1 cellular context compared by ENCODE assay signal in the genomic region with DNA sequence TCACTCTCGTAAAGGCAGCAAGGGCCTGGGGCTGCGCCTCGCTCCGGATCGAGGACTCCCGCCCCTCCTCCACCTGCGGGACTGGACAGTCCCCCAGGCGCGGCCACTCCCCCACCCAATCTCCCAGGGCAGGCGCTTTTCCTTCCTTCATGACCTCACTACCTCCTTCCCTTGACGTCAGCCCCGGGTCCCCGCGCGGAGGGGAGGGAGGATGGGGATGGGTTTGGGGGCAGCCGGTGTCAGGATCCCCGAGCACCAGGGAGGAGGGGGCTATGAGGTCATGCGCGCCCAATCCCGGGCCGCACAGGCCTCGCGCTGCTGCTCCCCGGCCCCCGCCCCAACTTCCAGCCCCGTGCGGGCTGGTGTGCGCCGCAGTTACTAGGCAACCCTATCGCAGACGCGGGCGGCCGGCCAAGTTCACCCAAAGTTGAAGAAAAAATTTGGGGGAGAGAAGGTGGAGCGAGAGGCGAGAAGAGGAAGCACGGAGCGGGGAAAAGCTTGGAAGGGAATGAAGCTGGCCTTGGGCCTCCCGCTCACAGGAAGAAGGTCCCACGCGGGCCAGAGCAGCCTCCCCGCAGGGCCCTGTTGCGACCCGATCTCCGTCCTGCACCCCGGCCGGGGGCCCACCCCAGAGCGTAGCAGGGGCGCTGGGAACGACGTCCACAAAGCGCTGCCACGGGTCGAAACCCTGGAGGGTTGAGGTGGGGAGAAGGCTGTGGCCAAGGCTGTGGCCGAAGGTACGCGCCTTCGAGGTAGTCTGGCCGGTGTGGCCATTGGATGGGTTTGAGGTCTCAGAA.
TF ChIP-seq lines count a peak whose summit lies in the region.

No MANE protein-coding gene starts in this region.

TF ChIP-seq in K562, 482 proteins besides CTCF, POLR2A, EP300 and RAD21 (continued from another document and continues in another):
- 0 out of 2 replicates have a peak, but pooled peaks have one; percentile 47 for TF ChIP-seq ZBTB33 (CRISPR knock-in tag; IDR thresholded peaks at IDR 0.05)
- no peak for TF ChIP-seq SP2 (IDR thresholded peaks at IDR 0.05; ENCODE audit: extremely low read depth, low read depth, low read length, poor library complexity, severe bottlenecking)
- TF ChIP-seq SREBF2 (CRISPR knock-in tag; IDR thresholded peaks at IDR 0.05): no peak
- TF ChIP-seq FOXK1 (CRISPR knock-in tag; IDR thresholded peaks at IDR 0.05; ENCODE audit: borderline replicate concordance): no peak
- no peak for TF ChIP-seq FOXP1 (CRISPR knock-in tag; IDR thresholded peaks at IDR 0.05)
- TF ChIP-seq NRF1 (conservative IDR thresholded peaks at IDR 0.05 in 1 of 2, IDR thresholded peaks at IDR 0.05 in 1 of 2): peak; percentile 76 to 80
- peak; percentile 72 for TF ChIP-seq FOXJ2 (tag; IDR thresholded peaks at IDR 0.05)
- TF ChIP-seq XRCC3 (IDR thresholded peaks at IDR 0.05): no peak
- TF ChIP-seq RBM15 (IDR thresholded peaks at IDR 0.05; ENCODE audit: insufficient read depth, low read length): no peak
- TF ChIP-seq ZNF41 (CRISPR knock-in tag; conservative IDR thresholded peaks at IDR 0.05): no peak
- no peak for TF ChIP-seq MBD1 (CRISPR knock-in tag; IDR thresholded peaks at IDR 0.05)
- peak; percentile 56; the same call in 1 of the 2 replicates for TF ChIP-seq L3MBTL2 (IDR thresholded peaks at IDR 0.05)
- TF ChIP-seq MLX (CRISPR knock-in tag; conservative IDR thresholded peaks at IDR 0.05): no peak
- TF ChIP-seq, protein P1, sequence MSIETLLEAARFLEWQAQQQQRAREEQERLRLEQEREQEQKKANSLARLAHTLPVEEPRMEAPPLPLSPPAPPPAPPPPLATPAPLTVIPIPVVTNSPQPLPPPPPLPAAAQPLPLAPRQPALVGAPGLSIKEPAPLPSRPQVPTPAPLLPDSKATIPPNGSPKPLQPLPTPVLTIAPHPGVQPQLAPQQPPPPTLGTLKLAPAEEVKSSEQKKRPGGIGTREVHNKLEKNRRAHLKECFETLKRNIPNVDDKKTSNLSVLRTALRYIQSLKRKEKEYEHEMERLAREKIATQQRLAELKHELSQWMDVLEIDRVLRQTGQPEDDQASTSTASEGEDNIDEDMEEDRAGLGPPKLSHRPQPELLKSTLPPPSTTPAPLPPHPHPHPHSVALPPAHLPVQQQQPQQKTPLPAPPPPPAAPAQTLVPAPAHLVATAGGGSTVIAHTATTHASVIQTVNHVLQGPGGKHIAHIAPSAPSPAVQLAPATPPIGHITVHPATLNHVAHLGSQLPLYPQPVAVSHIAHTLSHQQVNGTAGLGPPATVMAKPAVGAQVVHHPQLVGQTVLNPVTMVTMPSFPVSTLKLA (conservative IDR thresholded peaks at IDR 0.05): peak; percentile 58 to 62
- no peak for TF ChIP-seq CBFA2T3 (IDR thresholded peaks at IDR 0.05)
- peak; percentile 57; the same call in 1 of the 2 replicates for TF ChIP-seq GABPB1 (CRISPR knock-in tag; IDR thresholded peaks at IDR 0.05)
- TF ChIP-seq CHCHD3 (CRISPR knock-in tag; IDR thresholded peaks at IDR 0.05): no peak
- no peak for TF ChIP-seq E2F1 (CRISPR knock-in tag; IDR thresholded peaks at IDR 0.05)
- TF ChIP-seq E2F3 (CRISPR knock-in tag; IDR thresholded peaks at IDR 0.05): no peak
- TF ChIP-seq CREB3L1 (IDR thresholded peaks at IDR 0.05; ENCODE audit: borderline replicate concordance, low read depth): no peak
- TF ChIP-seq ZBTB12 (CRISPR knock-in tag; IDR thresholded peaks at IDR 0.05): peak; percentile 39; the same call in 1 of the 2 replicates
- TF ChIP-seq BHLHE40 (IDR thresholded peaks at IDR 0.05; ENCODE audit: low read length): peak; percentile 70; the same call in 1 of the 2 replicates
- peak; percentile 27; the same call in 1 of the 2 replicates for TF ChIP-seq RB1 (IDR thresholded peaks at IDR 0.05; ENCODE audit: low read depth)
- no peak for TF ChIP-seq ZNF644 (tag; IDR thresholded peaks at IDR 0.05; ENCODE audit: low read depth)
- no peak for TF ChIP-seq TRIM28 (IDR thresholded peaks at IDR 0.05)
- TF ChIP-seq ZNF316 (IDR thresholded peaks at IDR 0.05): no peak
- TF ChIP-seq ZNF699 (CRISPR knock-in tag; IDR thresholded peaks at IDR 0.05; ENCODE audit: insufficient replicate concordance): no peak
- TF ChIP-seq CREBBP (IDR thresholded peaks at IDR 0.05; ENCODE audit: low read depth, low read length): no peak
- TF ChIP-seq, protein P2, sequence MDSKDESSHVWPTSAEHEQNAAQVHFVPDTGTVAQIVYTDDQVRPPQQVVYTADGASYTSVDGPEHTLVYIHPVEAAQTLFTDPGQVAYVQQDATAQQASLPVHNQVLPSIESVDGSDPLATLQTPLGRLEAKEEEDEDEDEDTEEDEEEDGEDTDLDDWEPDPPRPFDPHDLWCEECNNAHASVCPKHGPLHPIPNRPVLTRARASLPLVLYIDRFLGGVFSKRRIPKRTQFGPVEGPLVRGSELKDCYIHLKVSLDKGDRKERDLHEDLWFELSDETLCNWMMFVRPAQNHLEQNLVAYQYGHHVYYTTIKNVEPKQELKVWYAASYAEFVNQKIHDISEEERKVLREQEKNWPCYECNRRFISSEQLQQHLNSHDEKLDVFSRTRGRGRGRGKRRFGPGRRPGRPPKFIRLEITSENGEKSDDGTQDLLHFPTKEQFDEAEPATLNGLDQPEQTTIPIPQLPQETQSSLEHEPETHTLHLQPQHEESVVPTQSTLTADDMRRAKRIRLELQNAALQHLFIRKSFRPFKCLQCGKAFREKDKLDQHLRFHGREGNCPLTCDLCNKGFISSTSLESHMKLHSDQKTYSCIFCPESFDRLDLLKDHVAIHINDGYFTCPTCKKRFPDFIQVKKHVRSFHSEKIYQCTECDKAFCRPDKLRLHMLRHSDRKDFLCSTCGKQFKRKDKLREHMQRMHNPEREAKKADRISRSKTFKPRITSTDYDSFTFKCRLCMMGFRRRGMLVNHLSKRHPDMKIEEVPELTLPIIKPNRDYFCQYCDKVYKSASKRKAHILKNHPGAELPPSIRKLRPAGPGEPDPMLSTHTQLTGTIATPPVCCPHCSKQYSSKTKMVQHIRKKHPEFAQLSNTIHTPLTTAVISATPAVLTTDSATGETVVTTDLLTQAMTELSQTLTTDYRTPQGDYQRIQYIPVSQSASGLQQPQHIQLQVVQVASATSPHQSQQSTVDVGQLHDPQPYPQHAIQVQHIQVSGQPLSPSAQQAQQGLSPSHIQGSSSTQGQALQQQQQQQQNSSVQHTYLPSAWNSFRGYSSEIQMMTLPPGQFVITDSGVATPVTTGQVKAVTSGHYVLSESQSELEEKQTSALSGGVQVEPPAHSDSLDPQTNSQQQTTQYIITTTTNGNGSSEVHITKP (IDR thresholded peaks at IDR 0.05; ENCODE audit: partially characterized antibody): peak; percentile 61
- peak; percentile 92 for TF ChIP-seq CREM (IDR thresholded peaks at IDR 0.05; ENCODE audit: low read depth)
- TF ChIP-seq ATF7 (IDR thresholded peaks at IDR 0.05): peak; percentile 97
- no peak for TF ChIP-seq ZNF507 (tag; conservative IDR thresholded peaks at IDR 0.05)
- TF ChIP-seq, protein P3, sequence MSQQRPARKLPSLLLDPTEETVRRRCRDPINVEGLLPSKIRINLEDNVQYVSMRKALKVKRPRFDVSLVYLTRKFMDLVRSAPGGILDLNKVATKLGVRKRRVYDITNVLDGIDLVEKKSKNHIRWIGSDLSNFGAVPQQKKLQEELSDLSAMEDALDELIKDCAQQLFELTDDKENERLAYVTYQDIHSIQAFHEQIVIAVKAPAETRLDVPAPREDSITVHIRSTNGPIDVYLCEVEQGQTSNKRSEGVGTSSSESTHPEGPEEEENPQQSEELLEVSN (IDR thresholded peaks at IDR 0.05; ENCODE audit: borderline replicate concordance in 1 of 2, extremely low read depth in 1 of 2, insufficient read depth in 1 of 2, insufficient read length in 1 of 2, low read depth in 1 of 2, low read length in 1 of 2, poor library complexity in 1 of 2, severe bottlenecking in 1 of 2): peak in 1 of 2 experiments; percentile 29
- 0 out of 2 replicates have a peak, but pooled peaks have one; percentile 20 for TF ChIP-seq SMAD4 (CRISPR knock-in tag; conservative IDR thresholded peaks at IDR 0.05)
- no peak for TF ChIP-seq SMC3 (conservative IDR thresholded peaks at IDR 0.05; ENCODE audit: insufficient read depth, low read depth, low read length)
- TF ChIP-seq TBP (optimal IDR thresholded peaks at IDR 0.05; ENCODE audit: low read depth, low read length): peak; percentile 16
- TF ChIP-seq, protein P4, sequence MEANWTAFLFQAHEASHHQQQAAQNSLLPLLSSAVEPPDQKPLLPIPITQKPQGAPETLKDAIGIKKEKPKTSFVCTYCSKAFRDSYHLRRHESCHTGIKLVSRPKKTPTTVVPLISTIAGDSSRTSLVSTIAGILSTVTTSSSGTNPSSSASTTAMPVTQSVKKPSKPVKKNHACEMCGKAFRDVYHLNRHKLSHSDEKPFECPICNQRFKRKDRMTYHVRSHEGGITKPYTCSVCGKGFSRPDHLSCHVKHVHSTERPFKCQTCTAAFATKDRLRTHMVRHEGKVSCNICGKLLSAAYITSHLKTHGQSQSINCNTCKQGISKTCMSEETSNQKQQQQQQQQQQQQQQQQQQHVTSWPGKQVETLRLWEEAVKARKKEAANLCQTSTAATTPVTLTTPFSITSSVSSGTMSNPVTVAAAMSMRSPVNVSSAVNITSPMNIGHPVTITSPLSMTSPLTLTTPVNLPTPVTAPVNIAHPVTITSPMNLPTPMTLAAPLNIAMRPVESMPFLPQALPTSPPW (CRISPR knock-in tag; IDR thresholded peaks at IDR 0.05): peak; percentile 93
- TF ChIP-seq CBFA2T2 (conservative IDR thresholded peaks at IDR 0.05): no peak
- TF ChIP-seq MTA2 (IDR thresholded peaks at IDR 0.05; ENCODE audit: low read depth): no peak
- TF ChIP-seq MAFF (IDR thresholded peaks at IDR 0.05; ENCODE audit: low read length): no peak
